ENCODE assay signal across 1 cellular context in genomic region chr5:134004626-134005414, GRCh38.
A peak's percentile ranks its signal among the peaks of the same experiment; 100 is the strongest.
TF ChIP-seq lines count a peak whose summit lies in the region.

Gene VDAC1 (minus strand): TSS chr5:134004975. CDS start chr5:133993012, 11,963 bp downstream.

TF ChIP-seq in HEK293, 187 proteins besides CTCF, POLR2A, EP300 and RAD21 (continued from another document):
- TF ChIP-seq, protein P1, sequence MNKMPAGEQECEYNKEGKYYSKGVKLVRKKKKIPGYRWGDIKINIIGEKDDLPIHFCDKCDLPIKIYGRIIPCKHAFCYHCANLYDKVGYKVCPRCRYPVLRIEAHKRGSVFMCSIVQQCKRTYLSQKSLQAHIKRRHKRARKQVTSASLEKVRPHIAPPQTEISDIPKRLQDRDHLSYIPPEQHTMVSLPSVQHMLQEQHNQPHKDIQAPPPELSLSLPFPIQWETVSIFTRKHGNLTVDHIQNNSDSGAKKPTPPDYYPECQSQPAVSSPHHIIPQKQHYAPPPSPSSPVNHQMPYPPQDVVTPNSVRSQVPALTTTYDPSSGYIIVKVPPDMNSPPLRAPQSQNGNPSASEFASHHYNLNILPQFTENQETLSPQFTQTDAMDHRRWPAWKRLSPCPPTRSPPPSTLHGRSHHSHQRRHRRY (tag by site-specific recombination; IDR thresholded peaks at IDR 0.05), result peak; percentile 45; the same call in 1 of the 2 replicates
- TF ChIP-seq ZBTB17 (tag by site-specific recombination; IDR thresholded peaks at IDR 0.05) (peak; percentile 76; the same call in 1 of the 2 replicates), ZBTB49 (tag by site-specific recombination; IDR thresholded peaks at IDR 0.05; ENCODE audit: low read depth) (no peak), ZFP69B (tag by site-specific recombination; IDR thresholded peaks at IDR 0.05) (peak; percentile 92; the same call in 1 of the 2 replicates), IKZF3 (tag by site-specific recombination; IDR thresholded peaks at IDR 0.05) (no peak), ZNF629 (tag by site-specific recombination; IDR thresholded peaks at IDR 0.05) (peak; percentile 51), ZNF24 (tag by site-specific recombination; IDR thresholded peaks at IDR 0.05) (peak; percentile 61), ZFHX2 (tag by site-specific recombination; conservative IDR thresholded peaks at IDR 0.05) (0 out of 2 replicates have a peak, but pooled peaks have one; percentile 35), KLF8 (tag by site-specific recombination; IDR thresholded peaks at IDR 0.05) (peak; percentile 77; the same call in 1 of the 2 replicates), ZNF223 (tag by site-specific recombination; IDR thresholded peaks at IDR 0.05) (0 out of 2 replicates have a peak, but pooled peaks have one; percentile 48), GLIS1 (tag by site-specific recombination; IDR thresholded peaks at IDR 0.05) (peak; percentile 49), ZBTB21 (tag by site-specific recombination; IDR thresholded peaks at IDR 0.05) (peak; percentile 43; the same call in 1 of the 2 replicates), KLF9 (tag by site-specific recombination; IDR thresholded peaks at IDR 0.05; ENCODE audit: low read depth) (peak; percentile 52), ZNF416 (tag by site-specific recombination; IDR thresholded peaks at IDR 0.05) (no peak), SP7 (tag by site-specific recombination; IDR thresholded peaks at IDR 0.05) (peak; percentile 68), ZSCAN23 (tag by site-specific recombination; IDR thresholded peaks at IDR 0.05) (peak; percentile 58; the same call in 1 of the 2 replicates), ZNF266 (tag by site-specific recombination; IDR thresholded peaks at IDR 0.05; ENCODE audit: low read depth) (no peak), ZNF362 (tag by site-specific recombination; IDR thresholded peaks at IDR 0.05) (peak; percentile 24; the same call in 1 of the 2 replicates), KLF1 (tag by site-specific recombination; IDR thresholded peaks at IDR 0.05) (peak; percentile 57; the same call in 1 of the 2 replicates), ZNF23 (tag by site-specific recombination; IDR thresholded peaks at IDR 0.05; ENCODE audit: borderline replicate concordance) (no peak; the same call in 1 of the 2 replicates), ZNF600 (tag by site-specific recombination; IDR thresholded peaks at IDR 0.05) (peak; percentile 62; the same call in 1 of the 2 replicates), OVOL3 (tag by site-specific recombination; IDR thresholded peaks at IDR 0.05) (0 out of 2 replicates have a peak, but pooled peaks have one; percentile 53), BCL11A (tag by site-specific recombination; IDR thresholded peaks at IDR 0.05; ENCODE audit: low read depth) (peak; percentile 56), ZNF610 (tag by site-specific recombination; IDR thresholded peaks at IDR 0.05; ENCODE audit: borderline replicate concordance) (peak; percentile 71; the same call in 1 of the 2 replicates), GLIS2 (tag by site-specific recombination; IDR thresholded peaks at IDR 0.05) (peak; percentile 77), ZNF639 (tag by site-specific recombination; IDR thresholded peaks at IDR 0.05) (peak; percentile 40; the same call in 1 of the 2 replicates), ZNF501 (tag by site-specific recombination; IDR thresholded peaks at IDR 0.05) (peak; percentile 94), ZNF155 (tag by site-specific recombination; IDR thresholded peaks at IDR 0.05) (no peak), ZNF324 (tag by site-specific recombination; IDR thresholded peaks at IDR 0.05) (peak; percentile 67; the same call in 1 of the 2 replicates), ZXDB (tag by site-specific recombination; IDR thresholded peaks at IDR 0.05) (peak; percentile 90), ZNF677 (tag by site-specific recombination; IDR thresholded peaks at IDR 0.05) (no peak), INSM2 (tag by site-specific recombination; IDR thresholded peaks at IDR 0.05) (peak; percentile 10; the same call in 1 of the 2 replicates), ZBTB26 (tag by site-specific recombination; optimal IDR thresholded peaks at IDR 0.05) (peak; percentile 96), ZNF146 (tag by site-specific recombination; IDR thresholded peaks at IDR 0.05) (no peak), ZNF473 (tag by site-specific recombination; IDR thresholded peaks at IDR 0.05) (no peak), HOXD13 (CRISPR knock-in tag; IDR thresholded peaks at IDR 0.05; ENCODE audit: borderline replicate concordance) (no peak)
- TF ChIP-seq, protein P2, sequence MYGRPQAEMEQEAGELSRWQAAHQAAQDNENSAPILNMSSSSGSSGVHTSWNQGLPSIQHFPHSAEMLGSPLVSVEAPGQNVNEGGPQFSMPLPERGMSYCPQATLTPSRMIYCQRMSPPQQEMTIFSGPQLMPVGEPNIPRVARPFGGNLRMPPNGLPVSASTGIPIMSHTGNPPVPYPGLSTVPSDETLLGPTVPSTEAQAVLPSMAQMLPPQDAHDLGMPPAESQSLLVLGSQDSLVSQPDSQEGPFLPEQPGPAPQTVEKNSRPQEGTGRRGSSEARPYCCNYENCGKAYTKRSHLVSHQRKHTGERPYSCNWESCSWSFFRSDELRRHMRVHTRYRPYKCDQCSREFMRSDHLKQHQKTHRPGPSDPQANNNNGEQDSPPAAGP (tag by site-specific recombination; IDR thresholded peaks at IDR 0.05), result peak; percentile 76; the same call in 1 of the 2 replicates
- TF ChIP-seq, protein P3, sequence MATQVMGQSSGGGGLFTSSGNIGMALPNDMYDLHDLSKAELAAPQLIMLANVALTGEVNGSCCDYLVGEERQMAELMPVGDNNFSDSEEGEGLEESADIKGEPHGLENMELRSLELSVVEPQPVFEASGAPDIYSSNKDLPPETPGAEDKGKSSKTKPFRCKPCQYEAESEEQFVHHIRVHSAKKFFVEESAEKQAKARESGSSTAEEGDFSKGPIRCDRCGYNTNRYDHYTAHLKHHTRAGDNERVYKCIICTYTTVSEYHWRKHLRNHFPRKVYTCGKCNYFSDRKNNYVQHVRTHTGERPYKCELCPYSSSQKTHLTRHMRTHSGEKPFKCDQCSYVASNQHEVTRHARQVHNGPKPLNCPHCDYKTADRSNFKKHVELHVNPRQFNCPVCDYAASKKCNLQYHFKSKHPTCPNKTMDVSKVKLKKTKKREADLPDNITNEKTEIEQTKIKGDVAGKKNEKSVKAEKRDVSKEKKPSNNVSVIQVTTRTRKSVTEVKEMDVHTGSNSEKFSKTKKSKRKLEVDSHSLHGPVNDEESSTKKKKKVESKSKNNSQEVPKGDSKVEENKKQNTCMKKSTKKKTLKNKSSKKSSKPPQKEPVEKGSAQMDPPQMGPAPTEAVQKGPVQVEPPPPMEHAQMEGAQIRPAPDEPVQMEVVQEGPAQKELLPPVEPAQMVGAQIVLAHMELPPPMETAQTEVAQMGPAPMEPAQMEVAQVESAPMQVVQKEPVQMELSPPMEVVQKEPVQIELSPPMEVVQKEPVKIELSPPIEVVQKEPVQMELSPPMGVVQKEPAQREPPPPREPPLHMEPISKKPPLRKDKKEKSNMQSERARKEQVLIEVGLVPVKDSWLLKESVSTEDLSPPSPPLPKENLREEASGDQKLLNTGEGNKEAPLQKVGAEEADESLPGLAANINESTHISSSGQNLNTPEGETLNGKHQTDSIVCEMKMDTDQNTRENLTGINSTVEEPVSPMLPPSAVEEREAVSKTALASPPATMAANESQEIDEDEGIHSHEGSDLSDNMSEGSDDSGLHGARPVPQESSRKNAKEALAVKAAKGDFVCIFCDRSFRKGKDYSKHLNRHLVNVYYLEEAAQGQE (tag by site-specific recombination; IDR thresholded peaks at IDR 0.05), result 0 out of 2 replicates have a peak, but pooled peaks have one; percentile 44
